9 cellular contexts compared by ENCODE assay signal in genomic region chr11:41274831-41275230, GRCh38.
"Had no signal": no experiment of that assay in that cellular context is flagged by ENCODE, and none has a peak within 500 bp of the region (broad histone marks: within the 10 kb centered on the region; RNA-seq: fewer than 3 reads in every experiment).

No MANE protein-coding gene starts in this region.

- H3K4me3 Mint-ChIP-seq: GM23338, H9, HFFc6 had no signal

- H3K9ac ChIP-seq: GM23248 had no signal

- ATAC-seq: GM23338, HCT116 had no signal

- H3K4me1 ChIP-seq: HAP-1 had no signal

- H3K36me3 ChIP-seq: HAP-1 had no signal

- H3K4me3 ChIP-seq: GM23248, GM23338, HAP-1 had no signal

- DNase-seq: GM23248, GOT3, H7, H9, HCEC 1CT, HFFc6 had no signal

- H3K9me3 Mint-ChIP-seq: H9 had no signal

- H3K27ac ChIP-seq: GM23248 had no signal

- H3K27ac Mint-ChIP-seq: GM23338, H9, HFFc6 had no signal

- H3K4me2 ChIP-seq: GM23338 had no signal

- H3K9me3 ChIP-seq: HAP-1 had no signal
